22 cellular contexts compared by ENCODE assay signal in the genomic region with DNA sequence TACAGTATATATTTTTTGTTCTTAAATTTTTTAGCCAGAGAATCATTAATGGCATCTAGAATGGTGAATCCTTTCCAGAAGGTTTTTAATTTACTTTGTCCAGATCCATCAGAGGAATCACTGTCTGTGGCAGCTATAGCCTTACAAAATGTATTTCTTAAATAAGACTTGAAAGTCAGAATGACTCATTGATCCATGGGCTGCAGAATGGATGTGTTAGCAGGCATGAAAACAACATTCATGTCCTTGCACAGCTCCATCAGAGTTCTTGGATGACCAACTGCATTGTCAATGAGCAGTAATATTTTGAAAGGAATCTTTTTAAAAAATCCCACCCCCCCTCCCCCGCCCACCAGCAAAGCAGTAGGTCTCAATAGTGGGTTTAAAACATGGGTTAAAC. TPM values are rescaled to one million over a fixed set of nuclear protein-coding genes. Genes with fewer than 3 reads are reported as not detected.
DNase-seq lines count a peak whose midpoint lies in the region; ATAC-seq, FAIRE-seq and TF ChIP-seq lines count a peak whose summit lies in the region.
"Had no signal": no experiment of that assay in that cellular context is flagged by ENCODE, and none has a peak within 500 bp of the region (broad histone marks: within the 10 kb centered on the region; RNA-seq: fewer than 3 reads in every experiment).

No MANE protein-coding gene starts in this region.

- peaks cover 22% of the 10 kb centered on the region for H4K20me1 ChIP-seq in HepG2 (ENCODE audit: insufficient read depth, low read length)
- no peaks in the 10 kb centered on the region for H4K20me1 ChIP-seq in GM12878 (ENCODE audit: control insufficient read depth, insufficient read depth)

- FAIRE-seq in HepG2 (lab: Jason Lieb, UNC) (no peak), GM12878 (lab: Jason Lieb, UNC) (peak; percentile 18)
- FAIRE-seq: urothelium cell line had no signal

- POLR2A ChIA-PET in HepG2 (lab: Yijun Ruan, JAX) (interaction anchor here (0.6 kb wide), 1 partner anchor 119 kb away, joined by 3 read pairs; no protein-coding TSS in a partner anchor), GM12878 (lab: Charles Lee) (no interaction called here)

- SMC1A ChIA-PET in GM12878 (lab: Charles Lee; ENCODE audit: uncharacterized antibody, unreplicated experiment) = no interaction called here

- CTCF ChIA-PET in HepG2 (lab: Yijun Ruan, JAX; ENCODE audit: low intra/inter-chr PET ratio, low total read pairs) = no interaction called here
- CTCF ChIA-PET in GM12878 (lab: Yijun Ruan, JAX) = interaction anchor here (0.5 to 2.3 kb wide), 2 partner anchors 14 to 18 kb away, joined by 3 to 8 read pairs; no protein-coding TSS in a partner anchor

- H3K4me3 ChIP-seq in HepG2 (replicated peaks in 1 of 3; ENCODE audit: insufficient read depth in 1 of 3, low read depth in 2 of 3, low read length in 3 of 3) (no peak overlapping the region), right lobe of liver (no peak overlapping the region), GM12878 (no peak overlapping the region), foreskin fibroblast (ENCODE audit: low read depth in 1 of 2, low read length in 2 of 2) (no peak overlapping the region)
- H3K4me3 ChIP-seq: heart right ventricle had no signal

- H3K4me2 ChIP-seq in HepG2 (ENCODE audit: low read depth, low read length) (no peak overlapping the region), GM12878 (ENCODE audit: control insufficient read depth, insufficient read depth) (no peak overlapping the region)

- H2AFZ ChIP-seq in HepG2 (ENCODE audit: low read length) (no peak overlapping the region), GM12878 (ENCODE audit: control insufficient read depth, low read depth, low read length) (no peak overlapping the region)

- DNase-seq in HepG2 (ENCODE audit: low spot score) (peak; percentile 11), right lobe of liver (no peak), GM12878 (ENCODE audit: low read depth, low spot score) (no peak), foreskin fibroblast (peak; percentile 46 to 58), NCI-H1694 (lab: John Stamatoyannopoulos, UW) (no peak), NCI-H510A (lab: John Stamatoyannopoulos, UW) (no peak), NCI-H146 (lab: John Stamatoyannopoulos, UW) (no peak), NCI-H187 treated with DMSO at 0.1 percent for 48 hours (lab: John Stamatoyannopoulos, UW) (no peak)
- DNase-seq: activated CD4-positive, alpha-beta T cell treated with anti-CD3 and anti-CD28 coated beads for 4 hours; activated naive CD8-positive, alpha-beta T cell treated with anti-CD3 and anti-CD28 coated beads, Interleukin-2, amount 10 ng/mL, durations not matched to agents 7 days and 5 days; activated T-cell treated with anti-CD3 and anti-CD28 coated beads for 4 hours; heart right ventricle; islet precursor cell; NCI-H1105 treated with DMSO at 0.1 percent for 48 hours; NK-92 treated with Interleukin-12 subunit alpha and Interleukin-12 subunit beta, amount 100 ng/mL, for 24 hours; retina; stimulated activated naive CD8-positive, alpha-beta T cell treated with anti-CD3 and anti-CD28 coated beads, Interleukin-15, amount 100 ng/mL, for 72 hours had no signal

- H3K27me3 ChIP-seq in HepG2 (ENCODE audit: control insufficient read depth in 1 of 2, insufficient read depth in 2 of 2, low read length in 2 of 2) (no peaks in the 10 kb centered on the region), right lobe of liver (no peaks in the 10 kb centered on the region), GM12878 (replicated peaks in 1 of 2; ENCODE audit: control insufficient read depth in 2 of 2, insufficient read depth in 2 of 2, low read length in 1 of 2) (no peaks in the 10 kb centered on the region)
- H3K27me3 ChIP-seq: heart right ventricle had no signal

- no peak for TF ChIP-seq POLR2A in HepG2 (IDR thresholded peaks at IDR 0.05; ENCODE audit: insufficient read depth in 1 of 2, low read depth in 2 of 2, low read length in 2 of 2)
- no peak for TF ChIP-seq POLR2A in right lobe of liver (IDR thresholded peaks at IDR 0.05)
- no peak for TF ChIP-seq POLR2A in GM12878 (IDR thresholded peaks at IDR 0.05; ENCODE audit: low read depth, low read length)

- H3K9ac ChIP-seq in HepG2 (ENCODE audit: insufficient read depth, low read depth, low read length) (no peak overlapping the region), GM12878 (ENCODE audit: control insufficient read depth, insufficient read depth, low read length) (no peak overlapping the region)

- in situ Hi-C loops in HepG2 (cut with HindIII; ENCODE audit: extremely low pct_ligation_motif_present, low pct_unique_long_range_greater_than_20kb) (no loop called here), GM12878 (cut with MboI) (no loop called here)

- H3K79me2 ChIP-seq in HepG2 (ENCODE audit: insufficient read depth, low read length) = peaks cover 17% of the 10 kb centered on the region
- no peaks in the 10 kb centered on the region; the same call in 1 of the 2 replicates for H3K79me2 ChIP-seq in GM12878 (ENCODE audit: control insufficient read depth, insufficient read depth, low read length)

- ATAC-seq in HepG2 = no peak; the same call in 2 of the 3 replicates
- no peak for ATAC-seq in right lobe of liver
- no peak for ATAC-seq in GM12878
- ATAC-seq: heart right ventricle; stimulated activated naive CD8-positive, alpha-beta T cell treated with anti-CD3 and anti-CD28 coated beads, Interleukin-15, amount 100 ng/mL, for 72 hours had no signal

- RAD21 ChIA-PET in GM12878 (lab: Charles Lee; ENCODE audit: unreplicated experiment) = no interaction called here

- TF ChIP-seq RAD21 in HepG2 (CRISPR knock-in tag; IDR thresholded peaks at IDR 0.05) (no peak), GM12878 (IDR thresholded peaks at IDR 0.05; ENCODE audit: insufficient read depth, low read depth, low read length) (no peak)

- H3K9me3 ChIP-seq in HepG2 (ENCODE audit: low read length) = no peaks in the 10 kb centered on the region
- H3K9me3 ChIP-seq in right lobe of liver = no peaks in the 10 kb centered on the region
- H3K9me3 ChIP-seq in GM12878 (replicated peaks; ENCODE audit: control insufficient read depth, insufficient read depth, low read length) = no peaks in the 10 kb centered on the region
- H3K9me3 ChIP-seq: heart right ventricle had no signal

- BruUV-seq in HepG2 (replicated peaks; lab: Mats Ljungman, UMichigan) (no TSS peak), GM12878 (replicated peaks; lab: Mats Ljungman, UMichigan) (no TSS peak)

- TF ChIP-seq CTCF in HepG2 (CRISPR knock-in tag; IDR thresholded peaks at IDR 0.05) (no peak), right lobe of liver (IDR thresholded peaks at IDR 0.05) (no peak), GM12878 (IDR thresholded peaks at IDR 0.05 in 2 of 3, conservative IDR thresholded peaks at IDR 0.05 in 1 of 3; ENCODE audit: control insufficient read depth in 2 of 3, extremely low read depth in 1 of 3, insufficient read depth in 1 of 3, low read depth in 3 of 3, low read length in 3 of 3) (no peak), foreskin fibroblast (IDR thresholded peaks at IDR 0.05; ENCODE audit: low read depth, low read length) (no peak)

- H3K36me3 ChIP-seq in HepG2 (replicated peaks in 1 of 2; ENCODE audit: control insufficient read depth in 1 of 2, insufficient read depth in 2 of 2, low read length in 2 of 2) (peaks cover 8 to 27% of the 10 kb centered on the region in 2 experiments), right lobe of liver (no peaks in the 10 kb centered on the region), GM12878 (ENCODE audit: control insufficient read depth in 2 of 2, insufficient read depth in 2 of 2, low read length in 1 of 2) (no peaks in the 10 kb centered on the region; a peak in 2 of 4 replicates)

- intact Hi-C loops in HepG2 (cut with micrococcal nuclease; ENCODE audit: unreplicated experiment) = no loop called here
- intact Hi-C loops in right lobe of liver (cut with DNase I) = no loop called here
- intact Hi-C loops in GM12878 (cut with micrococcal nuclease; ENCODE audit: unreplicated experiment) = no loop called here

- H3K27ac ChIP-seq in HepG2 (ENCODE audit: extremely low read length, insufficient read depth, low read length) (no peak overlapping the region), right lobe of liver (no peak overlapping the region), GM12878 (ENCODE audit: control insufficient read depth, insufficient read depth) (no peak overlapping the region)
- H3K27ac ChIP-seq: heart right ventricle had no signal

- TF ChIP-seq EP300 in HepG2 (IDR thresholded peaks at IDR 0.05; ENCODE audit: low read depth in 2 of 2, low read length in 2 of 2) (no peak), HepG2 (CRISPR knock-in tag; IDR thresholded peaks at IDR 0.05; ENCODE audit: borderline replicate concordance) (no peak), GM12878 (IDR thresholded peaks at IDR 0.05; ENCODE audit: borderline replicate concordance in 1 of 2, control insufficient read depth in 1 of 2, low read depth in 2 of 2, low read length in 2 of 2) (no peak)

- H3K4me1 ChIP-seq in HepG2 (ENCODE audit: insufficient read depth, low read length) (peaks cover 25% of the 10 kb centered on the region), right lobe of liver (no peaks in the 10 kb centered on the region), GM12878 (ENCODE audit: control insufficient read depth, insufficient read depth, low read length) (no peaks in the 10 kb centered on the region)

- WGBS in HepG2 (ENCODE audit: low lambda C conversion rate) = 94% methylated on average over 1 of the region's 1 CpG
- 100% methylated on average over 1 of the region's 1 CpG for WGBS in right lobe of liver (ENCODE audit: insufficient coverage, low coverage, low lambda C conversion rate, missing lambda C conversion rate)
- 71% methylated on average over 1 of the region's 1 CpG for WGBS in GM12878 (ENCODE audit: insufficient coverage, insufficient replicate concordance, low lambda C conversion rate, missing lambda C conversion rate)

RNA-seq across cellular contexts. Expression of a gene that starts 51.4 kb away (rescaled TPM):
- total RNA-seq in HepG2 (2016; rRNA removed; fragmentation: Illumina TruSeq; extraction: Trizol) = not detected in 2 replicates
- total RNA-seq in HepG2 (2016; cell fraction: cytosol; rRNA removed; fragmentation: Illumina TruSeq; extraction: Trizol; ENCODE audit: low read depth) = not detected in 2 replicates
- not detected in 2 replicates for total RNA-seq in HepG2 (2016; cell fraction: insoluble cytoplasmic fraction; rRNA removed; fragmentation: Illumina TruSeq; extraction: Trizol)
- not detected in 2 replicates for total RNA-seq in HepG2 (2016; cell fraction: membrane; rRNA removed; fragmentation: Illumina TruSeq; extraction: Trizol)
- total RNA-seq in HepG2 (2016; cell fraction: nucleus; rRNA removed; fragmentation: Illumina TruSeq; extraction: Trizol) = not detected in 2 replicates
- polyA plus RNA-seq in HepG2 (2011; rRNA removed) = not detected in 2 replicates
- not detected in 2 replicates for polyA plus RNA-seq in HepG2 (2011; cell fraction: cytosol; rRNA removed)
- not detected in 2 replicates for polyA plus RNA-seq in HepG2 (2011; cell fraction: nucleus; rRNA removed)
- not detected in 2 replicates for polyA plus RNA-seq in HepG2 (2012)
- not detected in 2 replicates for polyA plus RNA-seq in HepG2 (2016; cell fraction: cytosol; fragmentation: Illumina TruSeq; extraction: Trizol; ENCODE audit: low read depth)
- not detected in 2 replicates for polyA plus RNA-seq in HepG2 (2016; cell fraction: insoluble cytoplasmic fraction; fragmentation: Illumina TruSeq; extraction: Trizol; ENCODE audit: low read depth)
- polyA plus RNA-seq in HepG2 (2016; cell fraction: membrane; fragmentation: Illumina TruSeq; extraction: Trizol; ENCODE audit: low read depth) = not detected in 2 replicates
- polyA plus RNA-seq in HepG2 (2016; cell fraction: nucleus; fragmentation: Illumina TruSeq; extraction: Trizol; ENCODE audit: insufficient read depth, low read depth) = not detected in 2 replicates
- polyA minus RNA-seq in HepG2 (2011; rRNA and poly(A)+ RNA removed; ENCODE audit: low replicate concordance) = not detected in 2 replicates
- not detected in 2 replicates for polyA minus RNA-seq in HepG2 (2011; cell fraction: cytosol; rRNA and poly(A)+ RNA removed)
- not detected in 2 replicates for polyA minus RNA-seq in HepG2 (2011; cell fraction: nucleus; rRNA and poly(A)+ RNA removed)
- not detected for total RNA-seq in right lobe of liver
- not detected in 2 replicates for total RNA-seq in GM12878 (2013; cell fraction: nucleolus; rRNA removed)
- 0.49 TPM in 1 of 2 replicates, not detected in the other for total RNA-seq in GM12878 (2014; rRNA removed)
- total RNA-seq in GM12878 (2014; rRNA removed; fragmentation: Illumina TruSeq; extraction: Trizol) = not detected in 2 replicates
- not detected in 2 replicates for total RNA-seq in GM12878 (2021)
- polyA plus RNA-seq in GM12878 (2011; ENCODE audit: low read depth) = not detected
- polyA plus RNA-seq in GM12878 (2011; rRNA removed) = not detected in 2 replicates
- polyA plus RNA-seq in GM12878 (2011; cell fraction: cytosol; rRNA removed) = not detected in 2 replicates
- polyA plus RNA-seq in GM12878 (2011; cell fraction: nucleus; rRNA removed) = not detected in 2 replicates
- not detected in 2 replicates for polyA plus RNA-seq in GM12878 (2012)
- not detected in 2 replicates for polyA plus RNA-seq in GM12878 (2014; fragmentation: Illumina TruSeq; extraction: Trizol)
- polyA plus RNA-seq in GM12878 (2014; fragmentation: Nextera tagmentation; extraction: Ambion mirVana) = not detected
- not detected in 2 replicates for polyA plus RNA-seq in GM12878 (2014; rRNA removed)
- polyA plus RNA-seq in GM12878 (2016; fragmentation: Nextera tagmentation; extraction: Ambion mirVana) = not detected
- polyA minus RNA-seq in GM12878 (2011; rRNA and poly(A)+ RNA removed) = not detected in 2 replicates
- polyA minus RNA-seq in GM12878 (2011; cell fraction: cytosol; rRNA and poly(A)+ RNA removed) = not detected in 2 replicates
- polyA minus RNA-seq in GM12878 (2011; cell fraction: nucleus; rRNA and poly(A)+ RNA removed) = not detected in 2 replicates
- total RNA-seq: activated naive CD8-positive, alpha-beta T cell treated with anti-CD3 and anti-CD28 coated beads, Interleukin-2, amount 10 ng/mL, durations not matched to agents 7 days and 5 days; mesenteric fat pad; T-helper 2 cell treated with Interferon-gamma antibody and Interleukin-4, amounts not matched to agents 100 ng/mL and 5 ng/mL, for 36 hours had no signal
- polyA plus RNA-seq: AG04450, heart right ventricle, IgD-negative memory B cell had no signal

Comparison
In these comparisons a context has a peak if more than half of its experiments do, and no peak if none do; other contexts are left out.
1. DNase-seq: peak in HepG2 (single experiment) and foreskin fibroblast (2 of 2); none in right lobe of liver (0 of 3), GM12878 (single experiment), NCI-H1694 (single experiment), NCI-H510A (single experiment), NCI-H146 (single experiment) and NCI-H187 treated with DMSO at 0.1 percent for 48 hours (single experiment).